Comparison of ENCODE assay signal across 25 cellular contexts in the genomic region with DNA sequence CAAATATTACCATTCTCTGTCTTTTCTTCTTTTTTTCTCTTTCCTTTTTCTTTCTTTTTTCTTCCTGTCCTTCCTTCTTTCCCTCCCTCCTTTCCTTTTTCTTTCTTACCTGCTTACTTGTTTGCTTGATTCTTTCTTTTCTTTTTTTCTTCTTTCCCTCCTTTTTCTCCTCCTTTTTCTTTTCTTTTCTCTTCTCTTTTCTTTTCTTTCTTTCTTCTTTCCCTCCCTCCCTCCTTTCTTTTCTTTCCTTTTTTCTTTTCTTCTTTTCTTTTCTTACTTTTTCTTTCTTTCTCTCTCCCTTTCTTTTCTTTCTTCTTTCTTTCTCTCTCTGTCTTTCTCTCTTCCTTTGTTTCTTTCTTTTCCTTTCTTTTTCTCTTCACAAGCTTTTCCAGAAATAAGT.
"Had no signal": no experiment of that assay in that cellular context is flagged by ENCODE, and none has a peak within 500 bp of the region (broad histone marks: within the 10 kb centered on the region; RNA-seq: fewer than 3 reads in every experiment).

No MANE protein-coding gene starts in this region.

- H3K4me3 ChIP-seq: esophagus muscularis mucosa, gastrocnemius medialis, heart left ventricle had no signal

- H3K27ac ChIP-seq: esophagus muscularis mucosa, foreskin keratinocyte, gastrocnemius medialis, heart left ventricle had no signal

- H3K4me1 ChIP-seq: esophagus muscularis mucosa, foreskin keratinocyte, gastrocnemius medialis, heart left ventricle had no signal

- DNase-seq: activated CD4-positive, alpha-beta memory T cell treated with anti-CD3 and anti-CD28 coated beads for 36 hours; activated CD4-positive, alpha-beta T cell treated with anti-CD3 and anti-CD28 coated beads for 48 hours; activated CD8-positive, alpha-beta memory T cell treated with anti-CD3 and anti-CD28 coated beads for 24 hours; activated effector memory CD4-positive, alpha-beta T cell treated with Interleukin-2 at 50 U/mL for 16 hours; activated gamma-delta T cell treated with Interleukin-2 at 50 U/mL for 16 hours; activated naive CD4-positive, alpha-beta T cell treated with anti-CD3 and anti-CD28 coated beads, Interleukin-2, amount 50 U/mL, for 16 hours; activated naive CD4-positive, alpha-beta T cell treated with Interleukin-2 at 50 U/mL for 16 hours; activated T-cell treated with anti-CD3 and anti-CD28 coated beads, Interleukin-2, amount 50 U/mL, for 4 hours; amniotic stem cell; anterior cingulate cortex; caudate nucleus; cortex of kidney; dermis blood vessel endothelial cell; effector CD4-positive, alpha-beta T cell; effector memory CD8-positive, alpha-beta T cell; erythroblast; foreskin keratinocyte; gastrocnemius medialis; glutamatergic neuron; heart left ventricle; T-helper 2 cell had no signal

- H3K27ac Mint-ChIP-seq: activated CD4-positive, alpha-beta memory T cell treated with anti-CD3 and anti-CD28 coated beads for 36 hours; activated naive CD8-positive, alpha-beta T cell; activated T-helper 17 cell treated with anti-CD3 and anti-CD28 coated beads, Interleukin-2, amount 50 U/mL, for 72 hours; effector memory CD8-positive, alpha-beta T cell had no signal

- H3K27me3 Mint-ChIP-seq: activated CD4-positive, alpha-beta memory T cell treated with anti-CD3 and anti-CD28 coated beads for 36 hours; activated naive CD8-positive, alpha-beta T cell; activated T-helper 17 cell treated with anti-CD3 and anti-CD28 coated beads, Interleukin-2, amount 50 U/mL, for 72 hours; effector memory CD8-positive, alpha-beta T cell had no signal

- H3K36me3 Mint-ChIP-seq: activated CD4-positive, alpha-beta memory T cell treated with anti-CD3 and anti-CD28 coated beads for 36 hours; activated naive CD8-positive, alpha-beta T cell had no signal

- ATAC-seq: activated CD4-positive, CD25-positive, alpha-beta regulatory T cell treated with anti-CD3 and anti-CD28 coated beads, Interleukin-2, amount 50 U/mL, for 24 hours; activated T-cell treated with anti-CD3 and anti-CD28 coated beads, Interleukin-2, amount 50 U/mL, for 4 hours; activated T-helper 17 cell treated with anti-CD3 and anti-CD28 coated beads, Interleukin-2, amount 50 U/mL, for 72 hours; effector memory CD8-positive, alpha-beta T cell; foreskin keratinocyte; gastrocnemius medialis; heart left ventricle had no signal

- H3K9me3 ChIP-seq: esophagus muscularis mucosa, gastrocnemius medialis had no signal

- H3K4me1 Mint-ChIP-seq: activated T-helper 17 cell treated with anti-CD3 and anti-CD28 coated beads, Interleukin-2, amount 50 U/mL, for 72 hours had no signal

- H3K4me3 Mint-ChIP-seq: activated CD4-positive, alpha-beta memory T cell treated with anti-CD3 and anti-CD28 coated beads for 36 hours; activated naive CD8-positive, alpha-beta T cell; activated T-cell treated with anti-CD3 and anti-CD28 coated beads, Interleukin-2, amount 50 U/mL, for 4 hours; activated T-helper 17 cell treated with anti-CD3 and anti-CD28 coated beads, Interleukin-2, amount 50 U/mL, for 72 hours; effector memory CD8-positive, alpha-beta T cell had no signal

- H3K27me3 ChIP-seq: esophagus muscularis mucosa, foreskin keratinocyte, gastrocnemius medialis, heart left ventricle had no signal

- H3K36me3 ChIP-seq: esophagus muscularis mucosa, gastrocnemius medialis, heart left ventricle had no signal
